ENCODE assay signal across 8 cellular contexts in the genomic region with DNA sequence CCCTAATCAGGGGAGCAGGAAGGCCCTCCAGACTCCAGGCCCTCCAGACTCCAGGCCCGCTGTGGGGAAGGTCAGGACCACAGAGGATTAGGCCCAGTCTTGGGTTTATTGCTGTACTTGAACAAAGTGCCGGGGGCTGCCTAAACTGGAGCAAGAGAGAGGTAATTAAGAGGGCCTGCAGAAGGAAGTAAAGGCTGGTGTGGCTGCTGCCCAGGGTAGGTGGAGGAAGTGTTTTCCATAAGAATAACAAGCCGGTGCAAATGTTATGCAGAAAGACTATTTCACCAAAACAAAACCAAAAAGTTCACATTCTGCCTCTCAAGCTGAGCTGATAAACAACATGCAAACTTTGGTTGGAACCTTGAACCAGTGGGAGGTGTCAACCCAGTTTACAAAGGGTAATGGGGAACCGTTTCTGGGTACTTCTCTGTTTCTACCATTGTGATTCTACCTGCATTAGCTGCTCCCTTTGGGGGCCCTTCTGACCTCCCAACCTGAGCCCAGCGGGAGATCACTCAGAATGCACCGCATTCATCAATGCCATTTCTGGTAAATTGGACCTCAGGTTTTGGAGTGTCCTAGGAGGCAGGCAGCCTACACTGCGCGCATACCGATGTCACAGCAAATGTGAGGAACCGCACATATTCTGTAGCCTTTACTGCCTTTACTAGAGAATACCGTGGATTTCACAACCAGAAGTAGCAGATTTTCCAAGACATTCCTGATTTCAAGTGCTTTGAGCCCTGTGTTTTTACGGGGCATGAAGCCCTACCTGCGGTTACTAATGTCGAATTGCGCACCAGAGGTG. TPM values are rescaled to one million over a fixed set of nuclear protein-coding genes. Genes with fewer than 3 reads are reported as not detected.
A peak's percentile ranks its signal among the peaks of the same experiment; 100 is the strongest.
DNase-seq lines count a peak whose midpoint lies in the region; ATAC-seq, FAIRE-seq and TF ChIP-seq lines count a peak whose summit lies in the region.

No MANE protein-coding gene starts in this region.

- no peaks in the 10 kb centered on the region for H4K20me1 ChIP-seq in DND-41 (ENCODE audit: insufficient read depth, low read length)

- no peaks in the 10 kb centered on the region for H3K79me2 ChIP-seq in DND-41 (ENCODE audit: insufficient read depth, low read length)

- H3K27me3 ChIP-seq in DND-41 (ENCODE audit: insufficient read depth, low read length, poor library complexity) (peaks cover 12% of the 10 kb centered on the region), NT2/D1 (ENCODE audit: insufficient read depth, insufficient read length) (peaks cover 29% of the 10 kb centered on the region), pancreas (peaks cover 0 to 4% (median 1%) of the 10 kb centered on the region in 4 donors)

- H3K9me3 ChIP-seq in DND-41 (ENCODE audit: insufficient read depth, low read length, severe bottlenecking) (no peaks in the 10 kb centered on the region), NT2/D1 (ENCODE audit: insufficient read depth, low read length) (no peaks in the 10 kb centered on the region), pancreas (no peaks in the 10 kb centered on the region)

- 51 to 80% methylated on average over 15 of the region's 15 CpGs for WGBS in pancreas, 2 donors

- H3K36me3 ChIP-seq in DND-41 (ENCODE audit: insufficient read depth, low read length) (no peaks in the 10 kb centered on the region), NT2/D1 (ENCODE audit: insufficient read depth, insufficient read length, low read length) (no peaks in the 10 kb centered on the region), pancreas (no peaks in the 10 kb centered on the region)

- TF ChIP-seq POLR2A in H54 (IDR thresholded peaks at IDR 0.05; ENCODE audit: low read depth, low read length), result no peak

- TF ChIP-seq CTCF in DND-41 (IDR thresholded peaks at IDR 0.05; ENCODE audit: borderline replicate concordance, extremely low read depth, low read length, poor library complexity, severe bottlenecking) (no peak), epithelial cell of esophagus (IDR thresholded peaks at IDR 0.05; ENCODE audit: insufficient read depth, low read depth, low read length, missing control alignments) (no peak), pancreas (IDR thresholded peaks at IDR 0.05) (no peak)

- intact Hi-C loops in pancreas (cut with DNase I), result loop anchor here in 1 of 3 donors (10.0 kb wide), 1 partner anchor 53 kb away; no protein-coding TSS in a partner anchor

- H3K4me2 ChIP-seq in DND-41 (ENCODE audit: insufficient read depth, low read length), result peak overlapping the region; percentile 58

- no peak overlapping the region; the same call in 1 of the 2 replicates for H3K9ac ChIP-seq in DND-41 (ENCODE audit: low read depth, low read length)
- H3K9ac ChIP-seq in NT2/D1 (ENCODE audit: insufficient read length, low read depth), result peak overlapping the region; percentile 88

- H2AFZ ChIP-seq in DND-41 (ENCODE audit: low read depth, low read length), result no peak overlapping the region

- no peak for DNase-seq in DND-41
- DNase-seq in NT2/D1 (ENCODE audit: low read depth, low spot score), result peak; percentile 81
- DNase-seq in epithelial cell of esophagus (ENCODE audit: low read depth), result no peak
- peak in 1 of 6 donors; percentile 28 for DNase-seq in pancreas
- DNase-seq in epidermal melanocyte (ENCODE audit: insufficient read length, low spot score), result no peak
- no peak for DNase-seq in COLO668 (lab: John Stamatoyannopoulos, UW; ENCODE audit: unreplicated experiment)
- no peak for DNase-seq in H54 (ENCODE audit: insufficient read length, low spot score)

- no peak for FAIRE-seq in pancreas (lab: Jason Lieb, UNC)
- FAIRE-seq in H54 (lab: Jason Lieb, UNC), result no peak

- H3K4me1 ChIP-seq in DND-41 (ENCODE audit: insufficient read depth, low read length), result peaks cover 31% of the 10 kb centered on the region
- H3K4me1 ChIP-seq in NT2/D1 (ENCODE audit: insufficient read depth, insufficient read length), result no peaks in the 10 kb centered on the region
- H3K4me1 ChIP-seq in pancreas, result peaks cover 0 to 1% (median 0%) of the 10 kb centered on the region in 3 donors

- H3K27ac ChIP-seq in DND-41 (ENCODE audit: low read length) (no peak overlapping the region), pancreas (peak overlapping the region; percentile 22 to 66 (median 53))

- ATAC-seq in DND-41 (ENCODE audit: insufficient read depth, low read depth) (no peak), pancreas (no peak), GM18909 (IDR thresholded peaks at IDR 0.05; ENCODE audit: poor library complexity, unreplicated experiment) (no peak)

- H3K4me3 ChIP-seq in DND-41 (ENCODE audit: low read depth in 1 of 2, low read length in 2 of 2) (peak overlapping the region in 1 of 2 experiments; percentile 48; a peak in 2 of 4 replicates), NT2/D1 (ENCODE audit: insufficient read length, low read depth) (peak overlapping the region; percentile 49), epithelial cell of esophagus (ENCODE audit: low read length) (peak overlapping the region; percentile 32), pancreas (peak overlapping the region; percentile 12 to 48 (median 34))

RNA-seq across cellular contexts. Expression of gene BCOR, which starts 59.7 kb away (rescaled TPM):
- total RNA-seq in pancreas, result 10 to 100 TPM in 5 of 6 donors, 1 to 10 TPM in 1; 9.8 to 18.4 (median 13.2) TPM
- polyA plus RNA-seq in pancreas, result 10 to 100 TPM in 1 of 2 donors, 1 to 10 TPM in 1; 6.3 to 14.3 TPM
